In the genomic region with DNA sequence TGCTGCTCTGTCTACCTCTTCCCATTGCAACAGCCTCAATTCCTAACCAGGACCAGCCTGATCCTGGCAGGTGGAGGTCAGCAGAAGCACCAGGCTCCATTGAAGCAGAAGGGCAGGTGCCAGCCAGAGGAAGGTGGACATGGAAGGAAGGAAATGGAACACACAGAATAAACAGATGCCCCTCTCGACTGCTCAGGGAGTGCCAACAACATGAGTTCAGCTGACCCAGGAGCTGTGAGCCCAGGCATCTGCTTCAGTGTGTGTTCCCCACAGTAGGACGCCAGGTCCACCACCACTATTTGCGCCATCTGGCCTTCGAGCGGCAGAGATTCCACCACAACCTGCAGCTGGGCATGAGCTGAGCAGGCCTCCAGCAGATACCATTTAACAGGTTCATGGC, we compare ENCODE assay signal across 18 cellular contexts.
"Had no signal": no experiment of that assay in that cellular context is flagged by ENCODE, and none has a peak within 500 bp of the region (broad histone marks: within the 10 kb centered on the region; RNA-seq: fewer than 3 reads in every experiment).

No MANE protein-coding gene starts in this region.

- H3K27me3 ChIP-seq: ovary, right atrium auricular region, right lobe of liver, spleen, tibial nerve, uterus had no signal

- H3K4me1 ChIP-seq: right atrium auricular region, right lobe of liver, spleen, tibial nerve, uterus had no signal

- H3K9me3 ChIP-seq: left ventricle myocardium inferior, mucosa of descending colon, ovary, right atrium auricular region, right lobe of liver, spleen, tibial nerve, uterus had no signal

- H3K27ac ChIP-seq: left ventricle myocardium inferior, ovary, right atrium auricular region, right lobe of liver, spleen, uterus had no signal

- H3K4me3 ChIP-seq: left ventricle myocardium inferior, lung, mucosa of descending colon, ovary, right atrium auricular region, right lobe of liver, spleen, tibial nerve, uterus had no signal

- H3K36me3 ChIP-seq: left ventricle myocardium inferior, ovary, right atrium auricular region, right lobe of liver, spleen, tibial nerve, uterus had no signal

- DNase-seq: hypothalamus; islet precursor cell; left ventricle myocardium inferior; midbrain; mucosa of descending colon; naive thymus-derived CD4-positive, alpha-beta T cell; ovary; right lobe of liver; spleen; stimulated activated CD4-positive, alpha-beta T cell treated with anti-CD3 and anti-CD28 coated beads, Interleukin-2, amount 100 ng/mL, for 48 hours; stimulated activated CD4-positive, alpha-beta T cell treated with anti-CD3 and anti-CD28 coated beads, Interleukin-4, amount 100 ng/mL, for 4 hours; stimulated activated CD8-positive, alpha-beta memory T cell treated with anti-CD3 and anti-CD28 coated beads, Interleukin-4, amount 100 ng/mL, for 48 hours; stimulated activated naive CD4-positive, alpha-beta T cell treated with Interleukin-2 at 50 U/mL for 16 hours; stimulated activated naive CD8-positive, alpha-beta T cell treated with anti-CD3 and anti-CD28 coated beads, Interleukin-15, amount 100 ng/mL, for 72 hours; uterus had no signal
